Comparison of ENCODE assay signal across 1 cellular context in the genomic region with DNA sequence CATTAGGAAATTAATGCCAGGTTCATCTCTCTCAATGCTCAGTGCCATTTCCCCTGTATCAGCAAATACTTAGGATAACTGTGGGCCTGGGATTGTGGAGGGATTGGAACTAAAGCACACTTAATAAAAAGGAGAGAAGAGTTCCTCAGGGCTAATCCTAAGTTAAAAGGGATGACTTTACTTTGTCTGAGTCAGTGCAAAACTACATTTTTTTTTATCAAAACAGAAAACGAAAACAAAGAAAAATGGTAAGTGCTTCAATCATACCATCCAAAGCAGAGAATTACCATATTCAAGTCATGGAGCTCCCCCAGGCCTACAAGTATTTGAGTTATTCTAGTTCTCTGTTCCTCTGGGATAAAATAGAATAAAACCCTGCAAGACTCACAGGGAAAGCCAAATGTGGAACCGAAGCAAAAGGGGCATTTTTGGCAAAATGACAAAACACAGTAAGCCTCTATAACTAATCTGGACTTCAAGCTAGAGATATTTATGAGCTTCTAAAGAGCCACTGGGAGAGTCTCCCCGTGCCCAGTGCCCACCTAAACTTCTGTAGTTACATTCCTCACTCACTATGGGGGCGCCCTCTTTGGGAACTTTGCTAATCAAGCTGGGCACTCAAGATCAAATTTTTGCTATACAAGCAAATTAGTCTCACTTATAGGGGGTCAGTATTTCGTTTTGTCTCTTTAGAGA.
TF ChIP-seq lines count a peak whose summit lies in the region.

No MANE protein-coding gene starts in this region.

TF ChIP-seq in HCT116, 20 proteins besides CTCF, POLR2A, EP300 and RAD21 (continued from another document):
- no peak for TF ChIP-seq TCF7L2 (IDR thresholded peaks at IDR 0.05; ENCODE audit: borderline replicate concordance, extremely low read depth, insufficient read depth, insufficient read length)
- TF ChIP-seq YY1 (IDR thresholded peaks at IDR 0.05; ENCODE audit: extremely low read depth, insufficient replicate concordance, low read depth, low read length): no peak
- TF ChIP-seq CEBPB (IDR thresholded peaks at IDR 0.05; ENCODE audit: low read depth): no peak
- TF ChIP-seq, protein P1, sequence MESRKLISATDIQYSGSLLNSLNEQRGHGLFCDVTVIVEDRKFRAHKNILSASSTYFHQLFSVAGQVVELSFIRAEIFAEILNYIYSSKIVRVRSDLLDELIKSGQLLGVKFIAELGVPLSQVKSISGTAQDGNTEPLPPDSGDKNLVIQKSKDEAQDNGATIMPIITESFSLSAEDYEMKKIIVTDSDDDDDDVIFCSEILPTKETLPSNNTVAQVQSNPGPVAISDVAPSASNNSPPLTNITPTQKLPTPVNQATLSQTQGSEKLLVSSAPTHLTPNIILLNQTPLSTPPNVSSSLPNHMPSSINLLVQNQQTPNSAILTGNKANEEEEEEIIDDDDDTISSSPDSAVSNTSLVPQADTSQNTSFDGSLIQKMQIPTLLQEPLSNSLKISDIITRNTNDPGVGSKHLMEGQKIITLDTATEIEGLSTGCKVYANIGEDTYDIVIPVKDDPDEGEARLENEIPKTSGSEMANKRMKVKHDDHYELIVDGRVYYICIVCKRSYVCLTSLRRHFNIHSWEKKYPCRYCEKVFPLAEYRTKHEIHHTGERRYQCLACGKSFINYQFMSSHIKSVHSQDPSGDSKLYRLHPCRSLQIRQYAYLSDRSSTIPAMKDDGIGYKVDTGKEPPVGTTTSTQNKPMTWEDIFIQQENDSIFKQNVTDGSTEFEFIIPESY (IDR thresholded peaks at IDR 0.05; ENCODE audit: extremely low read depth, insufficient replicate concordance, low read length): no peak
- TF ChIP-seq SP1 (IDR thresholded peaks at IDR 0.05; ENCODE audit: low read depth): peak; percentile 19; the same call in 1 of the 2 replicates
- no peak for TF ChIP-seq EZH2 (IDR thresholded peaks at IDR 0.05)
